38 cellular contexts compared by ENCODE assay signal in the genomic region with DNA sequence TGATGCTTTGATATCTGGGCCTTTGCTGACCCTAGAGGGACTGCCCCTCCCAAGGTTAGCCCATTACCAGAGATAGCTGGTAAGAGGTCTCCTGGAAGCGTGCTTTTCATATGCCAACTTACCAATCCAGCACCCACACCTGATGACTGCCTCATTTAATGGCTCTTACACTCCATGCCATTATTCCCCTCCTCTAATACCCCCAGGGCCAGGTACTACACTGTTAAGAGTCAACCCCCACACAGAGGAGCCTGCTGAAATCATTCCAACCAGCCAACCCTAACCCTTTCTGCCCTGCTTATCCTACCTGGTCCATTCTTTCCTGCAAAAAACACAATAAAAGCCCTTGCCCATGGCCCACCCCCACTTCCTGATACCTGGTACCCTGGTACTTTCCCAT.
"Had no signal": no experiment of that assay in that cellular context is flagged by ENCODE, and none has a peak within 500 bp of the region (broad histone marks: within the 10 kb centered on the region; RNA-seq: fewer than 3 reads in every experiment).

No MANE protein-coding gene starts in this region.

- H3K36me3 ChIP-seq: adrenal gland, ascending aorta, brain microvascular endothelial cell, breast epithelium, cardiac muscle cell had no signal

- H3K4me1 Mint-ChIP-seq: activated naive CD4-positive, alpha-beta T cell treated with anti-CD3 and anti-CD28 coated beads, Interleukin-2, amount 10 ng/mL, durations not matched to agents 7 days and 5 days; activated naive CD4-positive, alpha-beta T cell treated with anti-CD3 and anti-CD28 coated beads, Interleukin-2, amount 50 U/mL, for 24 hours; activated naive CD8-positive, alpha-beta T cell treated with anti-CD3 and anti-CD28 coated beads for 36 hours; activated naive CD8-positive, alpha-beta T cell treated with anti-CD3 and anti-CD28 coated beads, Interleukin-2, amount 10 ng/mL, durations not matched to agents 7 days and 5 days; activated naive CD8-positive, alpha-beta T cell treated with anti-CD3 and anti-CD28 coated beads, Interleukin-2, amount 50 U/mL, for 24 hours; activated T-helper 17 cell treated with anti-CD3 and anti-CD28 coated beads, Interleukin-2, amount 50 U/mL, for 72 hours; brain; central memory CD8-positive, alpha-beta T cell had no signal

- DNase-seq: activated effector memory CD4-positive, alpha-beta T cell treated with anti-CD3 and anti-CD28 coated beads, Interleukin-2, amount 50 U/mL, for 16 hours; activated effector memory CD4-positive, alpha-beta T cell treated with Interleukin-2 at 50 U/mL for 16 hours; activated gamma-delta T cell; activated gamma-delta T cell treated with Interleukin-2 at 50 U/mL for 16 hours; activated naive CD4-positive, alpha-beta T cell; activated naive CD4-positive, alpha-beta T cell treated with anti-CD3 and anti-CD28 coated beads for 36 hours; activated naive CD4-positive, alpha-beta T cell treated with anti-CD3 and anti-CD28 coated beads, Interleukin-2, amount 10 ng/mL, durations not matched to agents 7 days and 5 days; activated naive CD4-positive, alpha-beta T cell treated with anti-CD3 and anti-CD28 coated beads, Interleukin-2, amount 50 U/mL, for 16 hours; activated naive CD4-positive, alpha-beta T cell treated with Interleukin-2 at 50 U/mL for 16 hours; activated naive CD8-positive, alpha-beta T cell treated with anti-CD3 and anti-CD28 coated beads for 36 hours; activated naive CD8-positive, alpha-beta T cell treated with anti-CD3 and anti-CD28 coated beads, Interleukin-2, amount 10 ng/mL, durations not matched to agents 7 days and 5 days; activated naive CD8-positive, alpha-beta T cell treated with anti-CD3 and anti-CD28 coated beads, Interleukin-2, amount 50 U/mL, for 24 hours; activated T-cell treated with anti-CD3 and anti-CD28 coated beads for 4 hours; activated T-cell treated with anti-CD3 and anti-CD28 coated beads, Interleukin-2, amount 50 U/mL, for 24 hours; activated T-cell treated with anti-CD3 and anti-CD28 coated beads, Interleukin-2, amount 50 U/mL, for 4 hours; activated T-cell treated with anti-CD3 and anti-CD28 coated beads, Interleukin-2, amount 50 U/mL, for 48 hours; activated T-cell treated with anti-CD3 and anti-CD28 coated beads, Interleukin-2, amount 50 U/mL, for 72 hours; adrenal gland; amniotic stem cell; amygdala; anterior cingulate cortex; aorta; body of pancreas; brain microvascular endothelial cell; caudate nucleus; central memory CD4-positive, alpha-beta T cell; cerebellar nuclear complex had no signal

- H3K4me3 ChIP-seq: adrenal gland, ascending aorta, body of pancreas, breast epithelium, cardiac muscle cell had no signal

- H3K9me3 ChIP-seq: adrenal gland, ascending aorta, body of pancreas had no signal

- H3K36me3 Mint-ChIP-seq: activated naive CD4-positive, alpha-beta T cell treated with anti-CD3 and anti-CD28 coated beads, Interleukin-2, amount 10 ng/mL, durations not matched to agents 7 days and 5 days; activated naive CD4-positive, alpha-beta T cell treated with anti-CD3 and anti-CD28 coated beads, Interleukin-2, amount 50 U/mL, for 24 hours; activated naive CD8-positive, alpha-beta T cell; activated naive CD8-positive, alpha-beta T cell treated with anti-CD3 and anti-CD28 coated beads for 36 hours; activated naive CD8-positive, alpha-beta T cell treated with anti-CD3 and anti-CD28 coated beads, Interleukin-2, amount 10 ng/mL, durations not matched to agents 7 days and 5 days; brain had no signal

- H3K4me1 ChIP-seq: adrenal gland, ascending aorta, body of pancreas, breast epithelium had no signal

- ATAC-seq: activated naive CD4-positive, alpha-beta T cell treated with anti-CD3 and anti-CD28 coated beads, Interleukin-2, amount 50 U/mL, for 72 hours; activated naive CD8-positive, alpha-beta T cell treated with anti-CD3 and anti-CD28 coated beads, Interleukin-2, amount 50 U/mL, for 24 hours; activated T-cell treated with anti-CD3 and anti-CD28 coated beads, Interleukin-2, amount 50 U/mL, for 4 hours; activated T-cell treated with anti-CD3 and anti-CD28 coated beads, Interleukin-2, amount 50 U/mL, for 72 hours; activated T-helper 17 cell treated with anti-CD3 and anti-CD28 coated beads, Interleukin-2, amount 50 U/mL, for 72 hours; body of pancreas had no signal

- H3K27me3 Mint-ChIP-seq: activated naive CD4-positive, alpha-beta T cell treated with anti-CD3 and anti-CD28 coated beads, Interleukin-2, amount 10 ng/mL, durations not matched to agents 7 days and 5 days; activated naive CD4-positive, alpha-beta T cell treated with anti-CD3 and anti-CD28 coated beads, Interleukin-2, amount 50 U/mL, for 24 hours; activated naive CD8-positive, alpha-beta T cell; activated naive CD8-positive, alpha-beta T cell treated with anti-CD3 and anti-CD28 coated beads for 36 hours; activated naive CD8-positive, alpha-beta T cell treated with anti-CD3 and anti-CD28 coated beads, Interleukin-2, amount 10 ng/mL, durations not matched to agents 7 days and 5 days; activated naive CD8-positive, alpha-beta T cell treated with anti-CD3 and anti-CD28 coated beads, Interleukin-2, amount 50 U/mL, for 24 hours; activated T-cell treated with anti-CD3 and anti-CD28 coated beads, Interleukin-2, amount 50 U/mL, for 24 hours; activated T-helper 17 cell treated with anti-CD3 and anti-CD28 coated beads, Interleukin-2, amount 50 U/mL, for 72 hours; central memory CD8-positive, alpha-beta T cell had no signal

- H3K4me3 Mint-ChIP-seq: activated naive CD4-positive, alpha-beta T cell treated with anti-CD3 and anti-CD28 coated beads for 36 hours; activated naive CD4-positive, alpha-beta T cell treated with anti-CD3 and anti-CD28 coated beads, Interleukin-2, amount 10 ng/mL, durations not matched to agents 7 days and 5 days; activated naive CD4-positive, alpha-beta T cell treated with anti-CD3 and anti-CD28 coated beads, Interleukin-2, amount 50 U/mL, for 24 hours; activated naive CD8-positive, alpha-beta T cell; activated naive CD8-positive, alpha-beta T cell treated with anti-CD3 and anti-CD28 coated beads for 36 hours; activated naive CD8-positive, alpha-beta T cell treated with anti-CD3 and anti-CD28 coated beads, Interleukin-2, amount 10 ng/mL, durations not matched to agents 7 days and 5 days; activated naive CD8-positive, alpha-beta T cell treated with anti-CD3 and anti-CD28 coated beads, Interleukin-2, amount 50 U/mL, for 24 hours; activated T-cell treated with anti-CD3 and anti-CD28 coated beads, Interleukin-2, amount 50 U/mL, for 24 hours; activated T-cell treated with anti-CD3 and anti-CD28 coated beads, Interleukin-2, amount 50 U/mL, for 4 hours; activated T-cell treated with anti-CD3 and anti-CD28 coated beads, Interleukin-2, amount 50 U/mL, for 72 hours; activated T-helper 1 cell treated with anti-CD3 and anti-CD28 coated beads, Interleukin-12 subunit alpha, Interleukin-12 subunit beta, Interleukin-2, Interleukin-4 antibody, amounts not matched to agents 30 ng/mL and 10 ng/mL and 1 ng/mL, durations not matched to agents 14 hours and 24 hours and 36 hours; activated T-helper 17 cell treated with anti-CD3 and anti-CD28 coated beads, Interleukin-2, amount 50 U/mL, for 72 hours; brain; central memory CD8-positive, alpha-beta T cell had no signal

- H3K9me3 Mint-ChIP-seq: activated T-helper 1 cell treated with anti-CD3 and anti-CD28 coated beads, Interleukin-12 subunit alpha, Interleukin-12 subunit beta, Interleukin-2, Interleukin-4 antibody, amounts not matched to agents 30 ng/mL and 10 ng/mL and 1 ng/mL, durations not matched to agents 14 hours and 24 hours and 36 hours had no signal

- H3K27ac ChIP-seq: adrenal gland, ascending aorta, body of pancreas, brain microvascular endothelial cell, breast epithelium, cardiac muscle cell had no signal

- H3K27ac Mint-ChIP-seq: activated naive CD4-positive, alpha-beta T cell treated with anti-CD3 and anti-CD28 coated beads for 36 hours; activated naive CD4-positive, alpha-beta T cell treated with anti-CD3 and anti-CD28 coated beads, Interleukin-2, amount 10 ng/mL, durations not matched to agents 7 days and 5 days; activated naive CD4-positive, alpha-beta T cell treated with anti-CD3 and anti-CD28 coated beads, Interleukin-2, amount 50 U/mL, for 24 hours; activated naive CD4-positive, alpha-beta T cell treated with anti-CD3 and anti-CD28 coated beads, Interleukin-2, amount 50 U/mL, for 72 hours; activated naive CD8-positive, alpha-beta T cell; activated naive CD8-positive, alpha-beta T cell treated with anti-CD3 and anti-CD28 coated beads for 36 hours; activated naive CD8-positive, alpha-beta T cell treated with anti-CD3 and anti-CD28 coated beads, Interleukin-2, amount 10 ng/mL, durations not matched to agents 7 days and 5 days; activated naive CD8-positive, alpha-beta T cell treated with anti-CD3 and anti-CD28 coated beads, Interleukin-2, amount 50 U/mL, for 24 hours; activated T-cell treated with anti-CD3 and anti-CD28 coated beads, Interleukin-2, amount 50 U/mL, for 24 hours; activated T-cell treated with anti-CD3 and anti-CD28 coated beads, Interleukin-2, amount 50 U/mL, for 72 hours; activated T-helper 1 cell treated with anti-CD3 and anti-CD28 coated beads, Interleukin-12 subunit alpha, Interleukin-12 subunit beta, Interleukin-2, Interleukin-4 antibody, amounts not matched to agents 30 ng/mL and 10 ng/mL and 1 ng/mL, durations not matched to agents 14 hours and 24 hours and 36 hours; activated T-helper 17 cell treated with anti-CD3 and anti-CD28 coated beads, Interleukin-2, amount 50 U/mL, for 72 hours; activated T-helper 2 cell treated with anti-CD3 and anti-CD28 coated beads, Interferon-gamma antibody, Interleukin-2, Interleukin-4, amounts not matched to agents 10 μg/mL and 5 μg/mL and 100 μg/mL, durations not matched to agents 14 hours and 24 hours and 36 hours; brain had no signal

- H3K27me3 ChIP-seq: adrenal gland, ascending aorta, body of pancreas, brain microvascular endothelial cell, breast epithelium, cardiac muscle cell had no signal
